Comparison of ENCODE assay signal across 23 cellular contexts in genomic region chr12:62789856-62790255, GRCh38.
"Had no signal": no experiment of that assay in that cellular context is flagged by ENCODE, and none has a peak within 500 bp of the region (broad histone marks: within the 10 kb centered on the region; RNA-seq: fewer than 3 reads in every experiment).

No MANE protein-coding gene starts in this region.

- H3K4me2 ChIP-seq: smooth muscle cell had no signal

- H3K36me3 ChIP-seq: ascending aorta, breast epithelium, left lung, right lobe of liver, upper lobe of left lung had no signal

- ATAC-seq: activated T-cell treated with anti-CD3 and anti-CD28 coated beads, Interleukin-2, amount 50 U/mL, for 4 hours; effector memory CD8-positive, alpha-beta T cell; foreskin keratinocyte; left lung; naive thymus-derived CD8-positive, alpha-beta T cell; stimulated activated effector memory CD8-positive, alpha-beta T cell treated with anti-CD3 and anti-CD28 coated beads, Interleukin-12 subunit alpha, Interleukin-12 subunit beta, amount 100 ng/mL, for 72 hours had no signal

- H3K9me3 ChIP-seq: ascending aorta, breast epithelium, left lung, right lobe of liver, stomach, upper lobe of left lung had no signal

- H3K9me3 Mint-ChIP-seq: activated naive CD4-positive, alpha-beta T cell treated with anti-CD3 and anti-CD28 coated beads, Interleukin-2, amount 10 ng/mL, durations not matched to agents 7 days and 5 days; activated T-cell treated with anti-CD3 and anti-CD28 coated beads, Interleukin-2, amount 50 U/mL, for 4 hours; effector memory CD8-positive, alpha-beta T cell; naive thymus-derived CD8-positive, alpha-beta T cell; stimulated activated effector memory CD8-positive, alpha-beta T cell treated with anti-CD3 and anti-CD28 coated beads, Interleukin-12 subunit alpha, Interleukin-12 subunit beta, amount 100 ng/mL, for 72 hours had no signal

- H3K27me3 ChIP-seq: ascending aorta, breast epithelium, foreskin keratinocyte, left lung, right lobe of liver, stomach, upper lobe of left lung had no signal

- H3K27ac Mint-ChIP-seq: activated naive CD4-positive, alpha-beta T cell treated with anti-CD3 and anti-CD28 coated beads, Interleukin-2, amount 10 ng/mL, durations not matched to agents 7 days and 5 days; effector memory CD8-positive, alpha-beta T cell; naive thymus-derived CD8-positive, alpha-beta T cell; stimulated activated effector memory CD8-positive, alpha-beta T cell treated with anti-CD3 and anti-CD28 coated beads, Interleukin-12 subunit alpha, Interleukin-12 subunit beta, amount 100 ng/mL, for 72 hours had no signal

- DNase-seq: activated CD4-positive, alpha-beta T cell treated with anti-CD3 and anti-CD28 coated beads, Interleukin-2, amount 50 U/mL, for 1 hour; activated CD4-positive, CD25-positive, alpha-beta regulatory T cell treated with anti-CD3 and anti-CD28 coated beads, Interleukin-2, amount 50 U/mL, for 72 hours; activated CD8-positive, alpha-beta memory T cell treated with anti-CD3 and anti-CD28 coated beads, Interleukin-2, amount 50 U/mL, for 4 hours; activated naive CD4-positive, alpha-beta T cell treated with anti-CD3 and anti-CD28 coated beads, Interleukin-2, amount 10 ng/mL, durations not matched to agents 7 days and 5 days; activated T-cell treated with anti-CD3 and anti-CD28 coated beads, Interleukin-2, amount 50 U/mL, for 4 hours; cerebellar nuclear complex; cortex of kidney; effector memory CD8-positive, alpha-beta T cell; foreskin keratinocyte; left lung; mesenchymal stem cell; naive thymus-derived CD8-positive, alpha-beta T cell; occipital lobe; right lobe of liver; stimulated activated CD4-positive, alpha-beta T cell treated with anti-CD3 and anti-CD28 coated beads, Interleukin-4, amount 100 ng/mL, for 1 hour; stomach; T1000; upper lobe of left lung had no signal

- H3K4me1 ChIP-seq: breast epithelium had no signal

- H3K4me3 Mint-ChIP-seq: activated naive CD4-positive, alpha-beta T cell treated with anti-CD3 and anti-CD28 coated beads, Interleukin-2, amount 10 ng/mL, durations not matched to agents 7 days and 5 days; activated T-cell treated with anti-CD3 and anti-CD28 coated beads, Interleukin-2, amount 50 U/mL, for 4 hours; effector memory CD8-positive, alpha-beta T cell; naive thymus-derived CD8-positive, alpha-beta T cell; stimulated activated effector memory CD8-positive, alpha-beta T cell treated with anti-CD3 and anti-CD28 coated beads, Interleukin-12 subunit alpha, Interleukin-12 subunit beta, amount 100 ng/mL, for 72 hours had no signal

- H3K36me3 Mint-ChIP-seq: activated naive CD4-positive, alpha-beta T cell treated with anti-CD3 and anti-CD28 coated beads, Interleukin-2, amount 10 ng/mL, durations not matched to agents 7 days and 5 days; naive thymus-derived CD8-positive, alpha-beta T cell; stimulated activated effector memory CD8-positive, alpha-beta T cell treated with anti-CD3 and anti-CD28 coated beads, Interleukin-12 subunit alpha, Interleukin-12 subunit beta, amount 100 ng/mL, for 72 hours had no signal

- H3K4me3 ChIP-seq: ascending aorta, breast epithelium, left lung, right lobe of liver, smooth muscle cell, stomach, upper lobe of left lung had no signal

- H3K27ac ChIP-seq: ascending aorta, epithelial cell of prostate, foreskin keratinocyte, left lung, upper lobe of left lung had no signal
